ENCODE assay signal across 22 cellular contexts in the genomic region with DNA sequence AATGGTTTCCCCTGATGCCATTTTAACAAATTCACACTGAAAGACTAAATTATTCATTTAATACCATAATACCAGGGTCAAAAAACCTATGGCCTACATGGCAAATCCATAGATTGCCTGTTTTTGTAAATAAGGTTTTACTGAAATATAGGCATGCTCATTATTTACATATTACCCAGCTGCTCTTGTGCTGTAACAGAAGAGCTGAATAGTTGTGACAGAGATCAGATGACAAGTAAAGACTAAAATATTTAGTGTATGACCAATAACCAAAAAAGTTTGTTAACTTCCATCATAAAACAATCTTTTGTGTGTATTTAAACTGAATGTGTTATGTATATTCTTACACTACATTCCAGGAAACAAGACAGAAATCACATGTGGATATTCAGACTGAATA.
DNase-seq lines count a peak whose midpoint lies in the region; TF ChIP-seq lines count a peak whose summit lies in the region.
"Had no signal": no experiment of that assay in that cellular context is flagged by ENCODE, and none has a peak within 500 bp of the region (broad histone marks: within the 10 kb centered on the region; RNA-seq: fewer than 3 reads in every experiment).

No MANE protein-coding gene starts in this region.

- no peaks in the 10 kb centered on the region for H3K27me3 ChIP-seq in GM23248 (replicated peaks; ENCODE audit: insufficient read depth)
- H3K27me3 ChIP-seq in suprapubic skin: no peaks in the 10 kb centered on the region
- H3K27me3 ChIP-seq: upper lobe of left lung had no signal

- H2AFZ ChIP-seq in GM23248: no peak overlapping the region
- H2AFZ ChIP-seq: parathyroid adenoma had no signal

- no peak for TF ChIP-seq EP300 in suprapubic skin (IDR thresholded peaks at IDR 0.05)

- no peaks in the 10 kb centered on the region for H4K20me1 ChIP-seq in GM23248 (ENCODE audit: insufficient read depth)

- DNase-seq in AG08396 (ENCODE audit: low spot score): peak; percentile 1
- peak; percentile 33 for DNase-seq in GM23248
- peak; percentile 32 for DNase-seq in choroid plexus epithelial cell (ENCODE audit: low read depth)
- DNase-seq in iris pigment epithelial cell (ENCODE audit: low read depth): peak; percentile 22
- DNase-seq in epidermal melanocyte (ENCODE audit: insufficient read length, low spot score): no peak
- DNase-seq in suprapubic skin (ENCODE audit: low spot score in 2 of 2): no peak
- DNase-seq in midbrain (lab: John Stamatoyannopoulos, UW): no peak
- DNase-seq in activated CD8-positive, alpha-beta memory T cell treated with anti-CD3 and anti-CD28 coated beads, Interleukin-2, amount 50 U/mL, for 4 hours: no peak
- DNase-seq: activated CD4-positive, alpha-beta T cell treated with anti-CD3 and anti-CD28 coated beads for 1 hour; activated CD8-positive, alpha-beta T cell treated with anti-CD3 and anti-CD28 coated beads, Interleukin-2, amount 10 ng/mL, durations not matched to agents 7 days and 5 days; activated T-cell treated with anti-CD3 and anti-CD28 coated beads, Interleukin-2, amount 50 U/mL, for 4 hours; CD8-positive, alpha-beta T cell; cerebellar nuclear complex; head of caudate nucleus; Karpas-422; NCI-H1930; NCI-H226; NCI-H774; right cardiac atrium; SW 1271; upper lobe of left lung had no signal

- H3F3A ChIP-seq in GM23248 (ENCODE audit: insufficient read depth): no peaks in the 10 kb centered on the region

- in situ Hi-C loops in GM23248 (cut with MboI): no loop called here

- no peak overlapping the region for H3K27ac ChIP-seq in GM23248
- no peak overlapping the region for H3K27ac ChIP-seq in suprapubic skin
- H3K27ac ChIP-seq: parathyroid adenoma, upper lobe of left lung had no signal

- H3K9ac ChIP-seq in GM23248: no peak overlapping the region; the same call in 1 of the 2 replicates
- H3K9ac ChIP-seq: parathyroid adenoma had no signal

- H3K79me2 ChIP-seq in GM23248 (ENCODE audit: insufficient read depth): no peaks in the 10 kb centered on the region
- H3K79me2 ChIP-seq: parathyroid adenoma had no signal

- no peak overlapping the region for H3K4me3 ChIP-seq in GM23248
- H3K4me3 ChIP-seq in choroid plexus epithelial cell (ENCODE audit: low read depth, low read length): no peak overlapping the region
- no peak overlapping the region for H3K4me3 ChIP-seq in suprapubic skin
- H3K4me3 ChIP-seq: upper lobe of left lung had no signal

- H3K36me3 ChIP-seq in GM23248 (ENCODE audit: low read depth) (0 out of 2 replicates have a peak, but pooled peaks cover 5% of the 10 kb centered on the region), suprapubic skin (peaks cover 23% of the 10 kb centered on the region)

- H3K4me2 ChIP-seq in GM23248 (ENCODE audit: unreplicated experiment): peak overlapping the region; percentile 24

- H3K4me1 ChIP-seq in GM23248 (ENCODE audit: insufficient read depth) (peaks cover 25% of the 10 kb centered on the region), suprapubic skin (no peaks in the 10 kb centered on the region)
- H3K4me1 ChIP-seq: parathyroid adenoma, upper lobe of left lung had no signal

- TF ChIP-seq CTCF in choroid plexus epithelial cell (conservative IDR thresholded peaks at IDR 0.05; ENCODE audit: low read depth, low read length): no peak
- TF ChIP-seq CTCF in suprapubic skin (IDR thresholded peaks at IDR 0.05): no peak

- no peaks in the 10 kb centered on the region for H3K9me2 ChIP-seq in GM23248 (ENCODE audit: insufficient read depth)

- H3K9me3 ChIP-seq in GM23248 (ENCODE audit: low read depth) (no peaks in the 10 kb centered on the region), suprapubic skin (no peaks in the 10 kb centered on the region)
- H3K9me3 ChIP-seq: upper lobe of left lung had no signal

- TF ChIP-seq POLR2A in suprapubic skin (IDR thresholded peaks at IDR 0.05): no peak

Comparison
In these comparisons a context has a peak if more than half of its experiments do, and no peak if none do; other contexts are left out.
1. DNase-seq: peak in AG08396 (single experiment), GM23248 (single experiment), choroid plexus epithelial cell (single experiment) and iris pigment epithelial cell (single experiment); none in epidermal melanocyte (single experiment), suprapubic skin (0 of 2), midbrain (single experiment) and activated CD8-positive, alpha-beta memory T cell treated with anti-CD3 and anti-CD28 coated beads, Interleukin-2, amount 50 U/mL, for 4 hours (single experiment).